18 cellular contexts compared by ENCODE assay signal in genomic region chr3:191366675-191367074, GRCh38. TPM values are rescaled to one million over a fixed set of nuclear protein-coding genes. Genes with fewer than 3 reads are reported as not detected.
DNase-seq lines count a peak whose midpoint lies in the region; ATAC-seq and TF ChIP-seq lines count a peak whose summit lies in the region.
"Had no signal": no experiment of that assay in that cellular context is flagged by ENCODE, and none has a peak within 500 bp of the region (broad histone marks: within the 10 kb centered on the region; RNA-seq: fewer than 3 reads in every experiment).

No MANE protein-coding gene starts in this region.

- DNase-seq in EL (peak; percentile 50), dermis blood vessel endothelial cell (peak; percentile 77), osteoblast (ENCODE audit: insufficient read length, low spot score, missing footprints) (peak; percentile 67), amygdala (lab: John Stamatoyannopoulos, UW) (no peak)
- DNase-seq: activated CD4-positive, alpha-beta T cell treated with anti-CD3 and anti-CD28 coated beads, Interleukin-2, amount 50 U/mL, for 1 hour; activated naive CD4-positive, alpha-beta T cell treated with anti-CD3 and anti-CD28 coated beads for 36 hours; Calu3; mucosa of descending colon; NCI-H69; sigmoid colon; substantia nigra had no signal

- no peak for ATAC-seq in HG03378 (IDR thresholded peaks at IDR 0.05; ENCODE audit: unreplicated experiment)
- ATAC-seq in HG02678 (IDR thresholded peaks at IDR 0.05; ENCODE audit: unreplicated experiment), result no peak
- ATAC-seq: mucosa of descending colon had no signal

- no peak overlapping the region for H3K4me3 ChIP-seq in osteoblast (ENCODE audit: insufficient read depth, low read length)
- H3K4me3 ChIP-seq: mucosa of descending colon, sigmoid colon had no signal

- H4K20me1 ChIP-seq in osteoblast (ENCODE audit: insufficient read depth, low read length), result no peaks in the 10 kb centered on the region

- no peak overlapping the region for H3K4me2 ChIP-seq in osteoblast (ENCODE audit: insufficient read depth, low read length)
- H3K4me2 ChIP-seq: KMS-11 had no signal

- H3K27ac Mint-ChIP-seq in IgD-negative memory B cell, result peak overlapping the region in 2 of 3 donors; percentile 26 to 34
- H3K27ac Mint-ChIP-seq: activated naive CD4-positive, alpha-beta T cell treated with anti-CD3 and anti-CD28 coated beads for 36 hours; brain had no signal

- H3K36me3 ChIP-seq in osteoblast (ENCODE audit: insufficient read depth, low read length), result peaks cover 37% of the 10 kb centered on the region

- peaks cover 12% of the 10 kb centered on the region for H3K36me3 Mint-ChIP-seq in IgD-negative memory B cell

- H3K4me1 ChIP-seq in osteoblast (ENCODE audit: insufficient read depth, low read length), result no peaks in the 10 kb centered on the region

- no peaks in the 10 kb centered on the region for H3K9me3 Mint-ChIP-seq in IgD-negative memory B cell
- H3K9me3 Mint-ChIP-seq: activated naive CD4-positive, alpha-beta T cell treated with anti-CD3 and anti-CD28 coated beads for 36 hours; brain had no signal

- TF ChIP-seq CTCF in osteoblast (IDR thresholded peaks at IDR 0.05; ENCODE audit: extremely low read depth, low read depth, low read length), result no peak

- H3K79me2 ChIP-seq in osteoblast (ENCODE audit: insufficient read depth, low read length), result peaks cover 13% of the 10 kb centered on the region

- H3K27me3 Mint-ChIP-seq in IgD-negative memory B cell, result no peaks in the 10 kb centered on the region
- H3K27me3 Mint-ChIP-seq: brain had no signal

- H3K4me1 Mint-ChIP-seq in IgD-negative memory B cell, result peaks cover 6 to 14% (median 8%) of the 10 kb centered on the region in 3 donors
- H3K4me1 Mint-ChIP-seq: brain had no signal

- no peaks in the 10 kb centered on the region for H3K9me3 ChIP-seq in osteoblast (ENCODE audit: low read depth, low read length)
- H3K9me3 ChIP-seq: mucosa of descending colon, sigmoid colon had no signal

- no peaks in the 10 kb centered on the region for H3K27me3 ChIP-seq in osteoblast (ENCODE audit: insufficient read depth, low read length)
- H3K27me3 ChIP-seq: sigmoid colon had no signal

- H2AFZ ChIP-seq in osteoblast (ENCODE audit: low read length), result no peak overlapping the region

- H3K27ac ChIP-seq in osteoblast (ENCODE audit: low read depth, low read length), result no peak overlapping the region
- H3K27ac ChIP-seq: HL-60, KMS-11, sigmoid colon had no signal

- H3K4me3 Mint-ChIP-seq in IgD-negative memory B cell, result no peak overlapping the region
- H3K4me3 Mint-ChIP-seq: activated naive CD4-positive, alpha-beta T cell treated with anti-CD3 and anti-CD28 coated beads for 36 hours; brain had no signal

RNA-seq across cellular contexts. Expression of gene UTS2B, which starts 36.3 kb away (rescaled TPM):
- 4.2 TPM for polyA plus RNA-seq in IgD-negative memory B cell
- total RNA-seq in dermis blood vessel endothelial cell (0.68 TPM in 1 of 2 replicates, not detected in the other), osteoblast (0.59 and 1.1 TPM in 2 replicates)
- total RNA-seq: activated naive CD4-positive, alpha-beta T cell treated with anti-CD3 and anti-CD28 coated beads for 36 hours; H1 had no signal
- polyA plus RNA-seq: H1 had no signal

RNA-seq across cellular contexts. Expression of gene CCDC50, which starts 37.5 kb away (rescaled TPM):
- 98.9 TPM for polyA plus RNA-seq in IgD-negative memory B cell
- total RNA-seq in dermis blood vessel endothelial cell (267 and 372 TPM in 2 replicates), osteoblast (74.8 and 78.2 TPM in 2 replicates)

Comparison
In these comparisons a context has a peak if more than half of its experiments do, and no peak if none do; other contexts are left out.
1. DNase-seq: peak in EL (single experiment), dermis blood vessel endothelial cell (single experiment) and osteoblast (single experiment); none in amygdala (0 of 56).